Comparison of ENCODE assay signal across 36 cellular contexts in genomic region chr1:4687943-4688342, GRCh38. TPM values are rescaled to one million over a fixed set of nuclear protein-coding genes. Genes with fewer than 3 reads are reported as not detected.
"Had no signal": no experiment of that assay in that cellular context is flagged by ENCODE, and none has a peak within 500 bp of the region (broad histone marks: within the 10 kb centered on the region; RNA-seq: fewer than 3 reads in every experiment).

No MANE protein-coding gene starts in this region.

- H3K27ac Mint-ChIP-seq: activated B cell treated with CpG ODN at 0.5 μM for 24 hours; activated CD4-positive, alpha-beta memory T cell treated with anti-CD3 and anti-CD28 coated beads for 36 hours; activated CD8-positive, alpha-beta memory T cell treated with anti-CD3 and anti-CD28 coated beads, Interleukin-2, amount 10 ng/mL, durations not matched to agents 7 days and 5 days; activated CD8-positive, alpha-beta T cell treated with anti-CD3 and anti-CD28 coated beads, Interleukin-2, amount 10 ng/mL, durations not matched to agents 7 days and 5 days; activated naive CD4-positive, alpha-beta T cell treated with anti-CD3 and anti-CD28 coated beads for 36 hours; activated naive CD4-positive, alpha-beta T cell treated with anti-CD3 and anti-CD28 coated beads, Interleukin-2, amount 50 U/mL, for 24 hours; activated naive CD8-positive, alpha-beta T cell treated with anti-CD3 and anti-CD28 coated beads for 36 hours; activated naive CD8-positive, alpha-beta T cell treated with anti-CD3 and anti-CD28 coated beads, Interleukin-2, amount 50 U/mL, for 24 hours; activated T-helper 1 cell treated with anti-CD3 and anti-CD28 coated beads, Interleukin-12 subunit alpha, Interleukin-12 subunit beta, Interleukin-2, Interleukin-4 antibody, amounts not matched to agents 30 ng/mL and 10 ng/mL and 1 ng/mL, durations not matched to agents 14 hours and 24 hours and 36 hours; activated T-helper 2 cell treated with anti-CD3 and anti-CD28 coated beads, Interferon-gamma antibody, Interleukin-2, Interleukin-4, amounts not matched to agents 10 μg/mL and 5 μg/mL and 100 μg/mL, durations not matched to agents 14 hours and 24 hours and 36 hours; dendritic cell treated with granulocyte-macrophage colony-stimulating factor and Interleukin-4, amounts not matched to agents 40 ng/mL and 50 ng/mL, for 4 days; effector memory CD8-positive, alpha-beta T cell; T-helper 17 cell; T-helper 2 cell treated with Interferon-gamma antibody and Interleukin-4, amounts not matched to agents 5 μg/mL and 100 μg/mL, for 36 hours had no signal

- H3K4me3 Mint-ChIP-seq: activated B cell treated with CpG ODN at 0.5 μM for 24 hours; activated CD4-positive, alpha-beta memory T cell treated with anti-CD3 and anti-CD28 coated beads for 36 hours; activated CD8-positive, alpha-beta memory T cell treated with anti-CD3 and anti-CD28 coated beads, Interleukin-2, amount 10 ng/mL, durations not matched to agents 7 days and 5 days; activated CD8-positive, alpha-beta T cell treated with anti-CD3 and anti-CD28 coated beads, Interleukin-2, amount 10 ng/mL, durations not matched to agents 7 days and 5 days; activated naive CD4-positive, alpha-beta T cell treated with anti-CD3 and anti-CD28 coated beads for 36 hours; activated naive CD4-positive, alpha-beta T cell treated with anti-CD3 and anti-CD28 coated beads, Interleukin-2, amount 50 U/mL, for 24 hours; activated naive CD8-positive, alpha-beta T cell treated with anti-CD3 and anti-CD28 coated beads for 36 hours; activated naive CD8-positive, alpha-beta T cell treated with anti-CD3 and anti-CD28 coated beads, Interleukin-2, amount 50 U/mL, for 24 hours; activated T-helper 1 cell treated with anti-CD3 and anti-CD28 coated beads, Interleukin-12 subunit alpha, Interleukin-12 subunit beta, Interleukin-2, Interleukin-4 antibody, amounts not matched to agents 30 ng/mL and 10 ng/mL and 1 ng/mL, durations not matched to agents 14 hours and 24 hours and 36 hours; dendritic cell treated with granulocyte-macrophage colony-stimulating factor and Interleukin-4, amounts not matched to agents 40 ng/mL and 50 ng/mL, for 4 days; effector memory CD8-positive, alpha-beta T cell; T-helper 17 cell; T-helper 2 cell treated with Interferon-gamma antibody and Interleukin-4, amounts not matched to agents 5 μg/mL and 100 μg/mL, for 36 hours had no signal

- H3K4me3 ChIP-seq: adrenal gland, body of pancreas, coronary artery had no signal

- H3K27me3 ChIP-seq: adrenal gland, body of pancreas had no signal

- DNase-seq: activated B cell treated with CpG ODN at 0.5 μM for 24 hours; activated CD4-positive, alpha-beta memory T cell treated with anti-CD3 and anti-CD28 coated beads for 36 hours; activated CD4-positive, alpha-beta T cell treated with anti-CD3 and anti-CD28 coated beads for 48 hours; activated CD8-positive, alpha-beta memory T cell treated with anti-CD3 and anti-CD28 coated beads, Interleukin-2, amount 10 ng/mL, durations not matched to agents 7 days and 5 days; activated CD8-positive, alpha-beta memory T cell treated with anti-CD3 and anti-CD28 coated beads, Interleukin-2, amount 50 U/mL, for 4 hours; activated CD8-positive, alpha-beta T cell treated with anti-CD3 and anti-CD28 coated beads, Interleukin-2, amount 10 ng/mL, durations not matched to agents 7 days and 5 days; activated effector memory CD4-positive, alpha-beta T cell treated with anti-CD3 and anti-CD28 coated beads, Interleukin-2, amount 50 U/mL, for 16 hours; activated naive CD4-positive, alpha-beta T cell treated with anti-CD3 and anti-CD28 coated beads for 36 hours; activated naive CD8-positive, alpha-beta T cell treated with anti-CD3 and anti-CD28 coated beads for 36 hours; activated naive CD8-positive, alpha-beta T cell treated with anti-CD3 and anti-CD28 coated beads, Interleukin-2, amount 50 U/mL, for 24 hours; activated T-cell treated with anti-CD3 and anti-CD28 coated beads, Interleukin-2, amount 50 U/mL, for 1 hour; activated T-cell treated with anti-CD3 and anti-CD28 coated beads, Interleukin-2, amount 50 U/mL, for 48 hours; adrenal gland; amygdala; aorta; body of pancreas; central memory CD4-positive, alpha-beta T cell; cerebellar nuclear complex; effector CD4-positive, alpha-beta T cell; effector memory CD8-positive, alpha-beta T cell; foreskin fibroblast; head of caudate nucleus; T-helper 1 cell; T-helper 17 cell; T1000; WERI-Rb-1 had no signal

- H3K36me3 ChIP-seq: adrenal gland, WERI-Rb-1 had no signal

- ATAC-seq: activated CD4-positive, CD25-positive, alpha-beta regulatory T cell treated with anti-CD3 and anti-CD28 coated beads, Interleukin-2, amount 50 U/mL, for 24 hours; activated CD8-positive, alpha-beta memory T cell treated with anti-CD3 and anti-CD28 coated beads, Interleukin-2, amount 10 ng/mL, durations not matched to agents 7 days and 5 days; activated CD8-positive, alpha-beta T cell treated with anti-CD3 and anti-CD28 coated beads, Interleukin-2, amount 10 ng/mL, durations not matched to agents 7 days and 5 days; activated naive CD8-positive, alpha-beta T cell treated with anti-CD3 and anti-CD28 coated beads, Interleukin-2, amount 50 U/mL, for 24 hours; body of pancreas; effector memory CD8-positive, alpha-beta T cell; T-helper 17 cell had no signal

- H3K9me3 Mint-ChIP-seq: activated B cell treated with CpG ODN at 0.5 μM for 24 hours; activated CD4-positive, alpha-beta memory T cell treated with anti-CD3 and anti-CD28 coated beads for 36 hours; activated naive CD4-positive, alpha-beta T cell treated with anti-CD3 and anti-CD28 coated beads for 36 hours; activated naive CD4-positive, alpha-beta T cell treated with anti-CD3 and anti-CD28 coated beads, Interleukin-2, amount 50 U/mL, for 24 hours; activated naive CD8-positive, alpha-beta T cell treated with anti-CD3 and anti-CD28 coated beads for 36 hours; activated naive CD8-positive, alpha-beta T cell treated with anti-CD3 and anti-CD28 coated beads, Interleukin-2, amount 50 U/mL, for 24 hours; activated T-helper 1 cell treated with anti-CD3 and anti-CD28 coated beads, Interleukin-12 subunit alpha, Interleukin-12 subunit beta, Interleukin-2, Interleukin-4 antibody, amounts not matched to agents 30 ng/mL and 10 ng/mL and 1 ng/mL, durations not matched to agents 14 hours and 24 hours and 36 hours; activated T-helper 2 cell treated with anti-CD3 and anti-CD28 coated beads, Interferon-gamma antibody, Interleukin-2, Interleukin-4, amounts not matched to agents 10 μg/mL and 5 μg/mL and 100 μg/mL, durations not matched to agents 14 hours and 24 hours and 36 hours; dendritic cell treated with granulocyte-macrophage colony-stimulating factor and Interleukin-4, amounts not matched to agents 40 ng/mL and 50 ng/mL, for 4 days; effector memory CD8-positive, alpha-beta T cell; T-helper 2 cell treated with Interferon-gamma antibody and Interleukin-4, amounts not matched to agents 5 μg/mL and 100 μg/mL, for 36 hours had no signal

- H3K4me1 ChIP-seq: adrenal gland, body of pancreas had no signal

- H3K27me3 Mint-ChIP-seq: activated B cell treated with CpG ODN at 0.5 μM for 24 hours; activated CD8-positive, alpha-beta memory T cell treated with anti-CD3 and anti-CD28 coated beads, Interleukin-2, amount 10 ng/mL, durations not matched to agents 7 days and 5 days; dendritic cell treated with granulocyte-macrophage colony-stimulating factor and Interleukin-4, amounts not matched to agents 40 ng/mL and 50 ng/mL, for 4 days had no signal

- H3K4me1 Mint-ChIP-seq: activated B cell treated with CpG ODN at 0.5 μM for 24 hours; activated CD8-positive, alpha-beta memory T cell treated with anti-CD3 and anti-CD28 coated beads, Interleukin-2, amount 10 ng/mL, durations not matched to agents 7 days and 5 days; activated naive CD4-positive, alpha-beta T cell treated with anti-CD3 and anti-CD28 coated beads, Interleukin-2, amount 50 U/mL, for 24 hours; activated naive CD8-positive, alpha-beta T cell treated with anti-CD3 and anti-CD28 coated beads for 36 hours; activated naive CD8-positive, alpha-beta T cell treated with anti-CD3 and anti-CD28 coated beads, Interleukin-2, amount 50 U/mL, for 24 hours; T-helper 17 cell had no signal

- H3K9me3 ChIP-seq: adrenal gland, body of pancreas had no signal

- H3K36me3 Mint-ChIP-seq: activated CD4-positive, alpha-beta memory T cell treated with anti-CD3 and anti-CD28 coated beads for 36 hours; activated CD8-positive, alpha-beta memory T cell treated with anti-CD3 and anti-CD28 coated beads, Interleukin-2, amount 10 ng/mL, durations not matched to agents 7 days and 5 days; activated naive CD4-positive, alpha-beta T cell treated with anti-CD3 and anti-CD28 coated beads, Interleukin-2, amount 50 U/mL, for 24 hours; activated naive CD8-positive, alpha-beta T cell treated with anti-CD3 and anti-CD28 coated beads for 36 hours had no signal

- H3K27ac ChIP-seq: adrenal gland, body of pancreas, coronary artery, epithelial cell of prostate, WERI-Rb-1 had no signal

RNA-seq across cellular contexts. Expression of gene AJAP1, which starts 33.5 kb away (rescaled TPM):
- total RNA-seq: activated B cell treated with CpG ODN at 0.5 μM for 24 hours; activated CD4-positive, alpha-beta memory T cell treated with anti-CD3 and anti-CD28 coated beads for 36 hours; activated CD8-positive, alpha-beta memory T cell treated with anti-CD3 and anti-CD28 coated beads for 36 hours; activated CD8-positive, alpha-beta memory T cell treated with anti-CD3 and anti-CD28 coated beads, Interleukin-2, amount 10 ng/mL, durations not matched to agents 7 days and 5 days; activated CD8-positive, alpha-beta T cell treated with anti-CD3 and anti-CD28 coated beads, Interleukin-2, amount 10 ng/mL, durations not matched to agents 7 days and 5 days; activated naive CD8-positive, alpha-beta T cell treated with anti-CD3 and anti-CD28 coated beads for 36 hours; activated T-helper 1 cell treated with anti-CD3 and anti-CD28 coated beads, Interleukin-12 subunit alpha, Interleukin-12 subunit beta, Interleukin-2, Interleukin-4 antibody, amounts not matched to agents 30 ng/mL and 10 ng/mL and 1 ng/mL, durations not matched to agents 14 hours and 24 hours and 36 hours; activated T-helper 2 cell treated with anti-CD3 and anti-CD28 coated beads, Interferon-gamma antibody, Interleukin-2, Interleukin-4, amounts not matched to agents 10 μg/mL and 5 μg/mL and 100 μg/mL, durations not matched to agents 14 hours and 24 hours and 36 hours; endothelial cell of umbilical vein; T-helper 17 cell had no signal
- polyA plus RNA-seq: aorta, endothelial cell of umbilical vein had no signal
